13 cellular contexts compared by ENCODE assay signal in the genomic region with DNA sequence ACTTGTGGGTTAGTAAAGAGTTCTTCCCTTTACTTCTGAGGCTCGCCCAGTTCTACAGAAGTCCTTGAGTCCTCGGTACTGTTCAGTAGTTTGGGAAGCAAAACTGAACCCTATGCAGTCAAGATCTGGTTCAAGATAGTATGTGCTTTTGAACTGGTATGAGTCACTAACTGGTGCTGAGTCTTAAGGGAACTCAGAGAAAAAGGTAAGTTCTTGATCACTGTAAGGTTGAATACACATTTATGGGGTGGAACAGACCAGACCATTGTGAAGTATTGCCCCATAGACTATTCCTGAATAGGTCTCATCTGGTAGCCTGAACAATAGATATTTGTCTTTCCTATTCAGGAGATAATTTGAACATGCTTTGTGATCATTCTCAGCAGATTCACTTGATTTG.
DNase-seq lines count a peak whose midpoint lies in the region; TF ChIP-seq lines count a peak whose summit lies in the region.
"Had no signal": no experiment of that assay in that cellular context is flagged by ENCODE, and none has a peak within 500 bp of the region (broad histone marks: within the 10 kb centered on the region; RNA-seq: fewer than 3 reads in every experiment).

No MANE protein-coding gene starts in this region.

- DNase-seq in NCI-H69 (lab: John Stamatoyannopoulos, UW) (peak; percentile 26), epithelial cell of esophagus (ENCODE audit: low read depth) (peak; percentile 4), kidney glomerular epithelial cell (lab: John Stamatoyannopoulos, UW) (peak; percentile 3), UCSD-AML1 (lab: John Stamatoyannopoulos, UW; ENCODE audit: unreplicated experiment) (no peak), T-helper 9 cell (no peak)
- DNase-seq in effector CD8-positive, alpha-beta T cell (lab: John Stamatoyannopoulos, UW), result no peak
- DNase-seq: Calu3; CD8-positive, alpha-beta T cell; DMS 273 treated with DMSO at 0.1 percent for 48 hours; GM23248; IMR-90 had no signal

- H3K4me3 ChIP-seq in epithelial cell of esophagus (ENCODE audit: low read length), result no peak overlapping the region
- H3K4me3 ChIP-seq: BLaER1 treated with 17β-estradiol and CSF1 and Interleukin-3, amounts not matched to agents 10 nM and 100 nM; GM23248; HAP-1 had no signal

- TF ChIP-seq CTCF in epithelial cell of esophagus (IDR thresholded peaks at IDR 0.05; ENCODE audit: insufficient read depth, low read depth, low read length, missing control alignments), result no peak

Comparison
In these comparisons a context has a peak if more than half of its experiments do, and no peak if none do; other contexts are left out.
1. DNase-seq: peak in NCI-H69 (single experiment), epithelial cell of esophagus (single experiment) and kidney glomerular epithelial cell (single experiment); none in UCSD-AML1 (single experiment), effector CD8-positive, alpha-beta T cell (single experiment) and T-helper 9 cell (single experiment).